In genomic region chr10:63670291-63670898, GRCh38 we compare ENCODE assay signal across 9 cellular contexts.
DNase-seq lines count a peak whose midpoint lies in the region; ATAC-seq and TF ChIP-seq lines count a peak whose summit lies in the region.
"Had no signal": no experiment of that assay in that cellular context is flagged by ENCODE, and none has a peak within 500 bp of the region (broad histone marks: within the 10 kb centered on the region; RNA-seq: fewer than 3 reads in every experiment).

No MANE protein-coding gene starts in this region.

- no peaks in the 10 kb centered on the region for H3K27me3 ChIP-seq in iPS-18a (ENCODE audit: control insufficient read depth, insufficient read depth, low read length)
- no peaks in the 10 kb centered on the region for H3K27me3 ChIP-seq in transverse colon

- no peaks in the 10 kb centered on the region for H3K36me3 Mint-ChIP-seq in activated CD4-positive, alpha-beta T cell treated with anti-CD3 and anti-CD28 coated beads for 36 hours (ENCODE audit: low read depth)

- no peaks in the 10 kb centered on the region for H3K27me3 Mint-ChIP-seq in activated CD4-positive, alpha-beta T cell treated with anti-CD3 and anti-CD28 coated beads for 36 hours

- peak; percentile 14 for TF ChIP-seq EP300 in transverse colon (IDR thresholded peaks at IDR 0.05; ENCODE audit: low read depth)

- peaks cover 2% of the 10 kb centered on the region for H3K4me1 Mint-ChIP-seq in activated CD4-positive, alpha-beta T cell treated with anti-CD3 and anti-CD28 coated beads for 36 hours

- no peak for DNase-seq in activated CD4-positive, alpha-beta T cell treated with anti-CD3 and anti-CD28 coated beads for 36 hours
- no peak for DNase-seq in activated CD4-positive, alpha-beta T cell treated with anti-CD3 and anti-CD28 coated beads, Interleukin-2, amount 50 U/mL, for 1 hour
- DNase-seq in transverse colon, result no peak
- DNase-seq in NCI-H748 (lab: John Stamatoyannopoulos, UW; ENCODE audit: unreplicated experiment), result no peak
- DNase-seq in stimulated activated CD4-positive, alpha-beta T cell treated with anti-CD3 and anti-CD28 coated beads, Interleukin-4, amount 100 ng/mL, for 24 hours, result no peak
- DNase-seq in activated CD4-positive, CD25-positive, alpha-beta regulatory T cell (lab: John Stamatoyannopoulos, UW), result no peak

- no peaks in the 10 kb centered on the region for H3K9me3 Mint-ChIP-seq in activated CD4-positive, alpha-beta T cell treated with anti-CD3 and anti-CD28 coated beads for 36 hours (ENCODE audit: low read depth)

- ATAC-seq in activated CD4-positive, alpha-beta T cell treated with anti-CD3 and anti-CD28 coated beads for 36 hours, result peak; percentile 61
- peak; percentile 8; the same call in 2 of the 3 replicates for ATAC-seq in SK-N-SH treated with all-trans-retinoic acid at 6 μM for 48 hours

- no peak overlapping the region for H3K4me3 Mint-ChIP-seq in activated CD4-positive, alpha-beta T cell treated with anti-CD3 and anti-CD28 coated beads for 36 hours

- CTCF ChIA-PET in activated CD4-positive, alpha-beta T cell treated with anti-CD3 and anti-CD28 coated beads for 36 hours (lab: Charles Lee), result interaction anchor here (1.1 to 2.1 kb wide), 2 partner anchors 37 to 50 kb away, joined by 3 to 6 read pairs; no protein-coding TSS in a partner anchor

- TF ChIP-seq POLR2A in transverse colon (IDR thresholded peaks at IDR 0.05), result no peak

- H3K36me3 ChIP-seq in iPS-18a (ENCODE audit: control insufficient read depth, low read depth, low read length), result no peaks in the 10 kb centered on the region
- H3K36me3 ChIP-seq in transverse colon, result no peaks in the 10 kb centered on the region

- no peak for TF ChIP-seq CTCF in transverse colon (IDR thresholded peaks at IDR 0.05)

- H3K9me3 ChIP-seq in iPS-18a (ENCODE audit: control insufficient read depth, low read depth, low read length) (no peaks in the 10 kb centered on the region), transverse colon (no peaks in the 10 kb centered on the region)

- no peak overlapping the region for H3K27ac Mint-ChIP-seq in activated CD4-positive, alpha-beta T cell treated with anti-CD3 and anti-CD28 coated beads for 36 hours

- WGBS in transverse colon (ENCODE audit: low coverage in 1 of 2), 2 donors, result 67 to 77% methylated on average over 8 to 10 of the region's 10 CpGs

- H3K4me3 ChIP-seq in iPS-18a (ENCODE audit: low read length), result peak overlapping the region; percentile 1
- H3K4me3 ChIP-seq in transverse colon, result no peak overlapping the region
- H3K4me3 ChIP-seq: skin epidermis had no signal

- no peak overlapping the region for H3K9ac ChIP-seq in iPS-18a (ENCODE audit: low read length)

- H3K27ac ChIP-seq in iPS-18a (ENCODE audit: low read length) (peak overlapping the region; percentile 17), transverse colon (peak overlapping the region in 2 of 4 donors; percentile 2 to 6)

- in situ Hi-C loops in transverse colon (cut with MboI; ENCODE audit: low pct_ligation_motif_present in 1 of 4, low pct_unique_long_range_greater_than_20kb in 1 of 4, low sequenced_read_pairs in 3 of 4), result no loop called here

- intact Hi-C loops in activated CD4-positive, alpha-beta T cell treated with anti-CD3 and anti-CD28 coated beads for 36 hours (cut with DNase I, micrococcal nuclease), result no loop called here
- intact Hi-C loops in transverse colon (cut with DNase I; ENCODE audit: low total_unique reads), result no loop called here

- H3K4me1 ChIP-seq in iPS-18a (ENCODE audit: control insufficient read depth, low read depth, low read length), result peaks cover 38% of the 10 kb centered on the region
- peaks cover 0 to 16% (median 11%) of the 10 kb centered on the region in 4 donors for H3K4me1 ChIP-seq in transverse colon

- POLR2A ChIA-PET in activated CD4-positive, alpha-beta T cell treated with anti-CD3 and anti-CD28 coated beads for 36 hours (lab: Charles Lee), result no interaction called here

TF ChIP-seq in SK-N-SH treated with all-trans-retinoic acid at 6 μM for 48 hours, 23 proteins besides CTCF, POLR2A, EP300 and RAD21:
- TF ChIP-seq ZNF70 (CRISPR knock-in tag; IDR thresholded peaks at IDR 0.05) (peak; percentile 84), ESRRG (CRISPR knock-in tag; IDR thresholded peaks at IDR 0.05) (no peak), TOX (CRISPR knock-in tag; IDR thresholded peaks at IDR 0.05; ENCODE audit: borderline replicate concordance) (no peak)
